ENCODE assay signal across 18 cellular contexts in genomic region chr13:30608364-30608763, GRCh38. TPM values are rescaled to one million over a fixed set of nuclear protein-coding genes. Genes with fewer than 3 reads are reported as not detected.
DNase-seq lines count a peak whose midpoint lies in the region; ATAC-seq and TF ChIP-seq lines count a peak whose summit lies in the region.
"Had no signal": no experiment of that assay in that cellular context is flagged by ENCODE, and none has a peak within 500 bp of the region (broad histone marks: within the 10 kb centered on the region; RNA-seq: fewer than 3 reads in every experiment).

No MANE protein-coding gene starts in this region.

- no peak overlapping the region for H3K23ac ChIP-seq in H9 (ENCODE audit: insufficient read length, low read depth, low read length)

- H3K79me1 ChIP-seq in H9 (ENCODE audit: insufficient read depth, low read depth, low read length, poor library complexity, severe bottlenecking), result no peaks in the 10 kb centered on the region

- no peak overlapping the region for H3K14ac ChIP-seq in H9 (ENCODE audit: insufficient read depth, low read length)

- H2BK20ac ChIP-seq in H9 (ENCODE audit: low read depth, low read length, poor library complexity, severe bottlenecking), result no peak overlapping the region

- H3K4ac ChIP-seq in H9 (ENCODE audit: low read depth, low read length), result no peak overlapping the region

- peak overlapping the region; percentile 65 for H2AFZ ChIP-seq in OCI-LY7 (ENCODE audit: low read length)
- H2AFZ ChIP-seq in H9 (ENCODE audit: low read length), result no peak overlapping the region

- peak overlapping the region; percentile 27 for H3K4me3 Mint-ChIP-seq in activated naive CD8-positive, alpha-beta T cell
- no peak overlapping the region for H3K4me3 Mint-ChIP-seq in activated naive CD8-positive, alpha-beta T cell treated with anti-CD3 and anti-CD28 coated beads for 36 hours
- no peak overlapping the region for H3K4me3 Mint-ChIP-seq in H9
- H3K4me3 Mint-ChIP-seq in activated naive CD4-positive, alpha-beta T cell treated with anti-CD3 and anti-CD28 coated beads, Interleukin-2, amount 10 ng/mL, durations not matched to agents 7 days and 5 days, result no peak overlapping the region
- H3K4me3 Mint-ChIP-seq: activated CD8-positive, alpha-beta memory T cell treated with anti-CD3 and anti-CD28 coated beads, Interleukin-2, amount 10 ng/mL, durations not matched to agents 7 days and 5 days; stimulated activated naive B cell treated with anti-CD40 and anti-IgM and Interleukin-4, amounts not matched to agents 10 μg/mL and 1 μg/mL and 100 μg/mL, for 72 hours had no signal

- no peak overlapping the region for H3K9ac ChIP-seq in H9 (ENCODE audit: extremely low read depth, insufficient read length, low read length)

- TF ChIP-seq CTCF in OCI-LY7 (conservative IDR thresholded peaks at IDR 0.05; ENCODE audit: low read length) (no peak), spleen (IDR thresholded peaks at IDR 0.05 in 8 of 11, conservative IDR thresholded peaks at IDR 0.05 in 3 of 11) (no peak), H9 (conservative IDR thresholded peaks at IDR 0.05) (no peak)

- WGBS in spleen, 5 donors, result 57 to 77% (median 66%) methylated on average over 5 of the region's 5 CpGs
- no CpG with 5 or more reads among the region's 5 CpGs for WGBS in H9 (ENCODE audit: extremely low coverage, insufficient read length, low lambda C conversion rate)

- no TSS peak for BruUV-seq in OCI-LY7 (replicated peaks; lab: Mats Ljungman, UMichigan)

- H3K27ac Mint-ChIP-seq in activated naive CD8-positive, alpha-beta T cell, result peak overlapping the region; percentile 46
- H3K27ac Mint-ChIP-seq in activated naive CD8-positive, alpha-beta T cell treated with anti-CD3 and anti-CD28 coated beads for 36 hours, result no peak overlapping the region
- H3K27ac Mint-ChIP-seq in H9, result 0 out of 7 replicates have a peak overlapping the region, but pooled peaks of 1 of the 3 experiments have one; percentile 12
- H3K27ac Mint-ChIP-seq in activated naive CD4-positive, alpha-beta T cell treated with anti-CD3 and anti-CD28 coated beads, Interleukin-2, amount 10 ng/mL, durations not matched to agents 7 days and 5 days, result no peak overlapping the region
- H3K27ac Mint-ChIP-seq: activated CD8-positive, alpha-beta memory T cell treated with anti-CD3 and anti-CD28 coated beads, Interleukin-2, amount 10 ng/mL, durations not matched to agents 7 days and 5 days; stimulated activated naive B cell treated with anti-CD40 and anti-IgM and Interleukin-4, amounts not matched to agents 10 μg/mL and 1 μg/mL and 100 μg/mL, for 72 hours had no signal

- H2BK15ac ChIP-seq in H9 (ENCODE audit: low read depth, low read length), result no peak overlapping the region

- peak overlapping the region; percentile 60 for H3K4me2 ChIP-seq in OCI-LY7 (ENCODE audit: low read length)
- no peak overlapping the region for H3K4me2 ChIP-seq in H9 (ENCODE audit: insufficient read depth, insufficient read length, low read length)

- H4K91ac ChIP-seq in H9 (ENCODE audit: insufficient read length, low read depth, low read length), result no peak overlapping the region

- H3K4me1 ChIP-seq in OCI-LY7 (ENCODE audit: insufficient read depth, low read length, poor library complexity, severe bottlenecking) (peaks cover 61% of the 10 kb centered on the region), spleen (peaks cover 9 to 59% (median 21%) of the 10 kb centered on the region in 6 donors), H9 (ENCODE audit: insufficient read depth, low read length) (no peaks in the 10 kb centered on the region)
- H3K4me1 ChIP-seq: Caco-2 had no signal

- POLR2A ChIA-PET in OCI-LY7 (lab: Charles Lee), result interaction anchor here (0.7 to 2.6 kb wide), 9 partner anchors 8 to 301 kb away, joined by 3 to 13 read pairs (median 4); partner anchors contain the start of genes ALOX5AP and KATNAL1

- ATAC-seq in left ventricle myocardium superior (peak; percentile 60), GM18511 (IDR thresholded peaks at IDR 0.05; ENCODE audit: unreplicated experiment) (no peak)
- ATAC-seq: PC-3, SK-N-SH treated with all-trans-retinoic acid at 6 μM for 48 hours had no signal

- CTCF ChIA-PET in OCI-LY7 (lab: Charles Lee; ENCODE audit: unreplicated experiment), result interaction anchor here (0.6 to 1.0 kb wide), 2 partner anchors 9 to 164 kb away, joined by 3 to 6 read pairs; no protein-coding TSS in a partner anchor
- CTCF ChIA-PET in activated naive CD4-positive, alpha-beta T cell treated with anti-CD3 and anti-CD28 coated beads, Interleukin-2, amount 10 ng/mL, durations not matched to agents 7 days and 5 days (lab: Charles Lee), result no interaction called here

- no peak overlapping the region for H4K5ac ChIP-seq in H9 (ENCODE audit: insufficient read length, low read depth, low read length)

- H2BK12ac ChIP-seq in H9 (ENCODE audit: insufficient read length, low read depth, low read length), result no peak overlapping the region

- intact Hi-C loops in OCI-LY7 (cut with micrococcal nuclease; ENCODE audit: unreplicated experiment) (no loop called here), left ventricle myocardium superior (cut with micrococcal nuclease) (no loop called here), spleen (cut with DNase I; ENCODE audit: low total_unique reads) (no loop called here)

- TF ChIP-seq POLR2A in spleen (IDR thresholded peaks at IDR 0.05), result no peak

- no peaks in the 10 kb centered on the region for H3K27me3 ChIP-seq in spleen (replicated peaks in 1 of 7)
- H3K27me3 ChIP-seq in H9 (ENCODE audit: insufficient read depth, low read length), result no peaks in the 10 kb centered on the region

- no peaks in the 10 kb centered on the region for H3K9me3 ChIP-seq in OCI-LY7 (ENCODE audit: low read length)
- H3K9me3 ChIP-seq in spleen, result no peaks in the 10 kb centered on the region
- no peaks in the 10 kb centered on the region for H3K9me3 ChIP-seq in H9 (ENCODE audit: control insufficient read depth, low read depth, low read length)
- H3K9me3 ChIP-seq: Caco-2 had no signal

- H3K4me1 Mint-ChIP-seq in activated naive CD8-positive, alpha-beta T cell (ENCODE audit: low read depth), result peaks cover 36% of the 10 kb centered on the region
- peaks cover 26% of the 10 kb centered on the region for H3K4me1 Mint-ChIP-seq in activated naive CD8-positive, alpha-beta T cell treated with anti-CD3 and anti-CD28 coated beads for 36 hours
- peaks cover 10 to 12% of the 10 kb centered on the region in 2 experiments for H3K4me1 Mint-ChIP-seq in H9
- peaks cover 23% of the 10 kb centered on the region for H3K4me1 Mint-ChIP-seq in activated naive CD4-positive, alpha-beta T cell treated with anti-CD3 and anti-CD28 coated beads, Interleukin-2, amount 10 ng/mL, durations not matched to agents 7 days and 5 days

- H3K36me3 Mint-ChIP-seq in activated naive CD8-positive, alpha-beta T cell, result peaks cover 5% of the 10 kb centered on the region
- H3K36me3 Mint-ChIP-seq in activated naive CD8-positive, alpha-beta T cell treated with anti-CD3 and anti-CD28 coated beads for 36 hours, result peaks cover 10% of the 10 kb centered on the region
- peaks cover 0 to 2% (median 0%) of the 10 kb centered on the region in 3 experiments; a peak in 1 of 7 replicates for H3K36me3 Mint-ChIP-seq in H9 (ENCODE audit: insufficient read depth in 1 of 3, low read depth in 3 of 3)
- peaks cover 4% of the 10 kb centered on the region for H3K36me3 Mint-ChIP-seq in activated naive CD4-positive, alpha-beta T cell treated with anti-CD3 and anti-CD28 coated beads, Interleukin-2, amount 10 ng/mL, durations not matched to agents 7 days and 5 days

- DNase-seq in activated naive CD8-positive, alpha-beta T cell treated with anti-CD3 and anti-CD28 coated beads for 36 hours, result no peak
- DNase-seq in OCI-LY7 (ENCODE audit: low spot score), result no peak
- no peak for DNase-seq in left ventricle myocardium superior
- no peak for DNase-seq in spleen
- DNase-seq in H9, result no peak
- DNase-seq in activated naive CD4-positive, alpha-beta T cell treated with anti-CD3 and anti-CD28 coated beads, Interleukin-2, amount 10 ng/mL, durations not matched to agents 7 days and 5 days, result no peak
- DNase-seq: Caco-2, caudate nucleus, GOT3, kidney, NCI-H1417 treated with DMSO at 0.1 percent for 48 hours, PC-3 had no signal

- no peak overlapping the region for H3K56ac ChIP-seq in H9 (ENCODE audit: insufficient read length, low read depth, low read length)

- H4K8ac ChIP-seq in H9 (replicated peaks; ENCODE audit: insufficient read length, low read depth, low read length), result no peak overlapping the region

- H3K27ac ChIP-seq in OCI-LY7 (ENCODE audit: low read depth, low read length, poor library complexity, severe bottlenecking), result peak overlapping the region; percentile 34
- H3K27ac ChIP-seq in spleen, result peak overlapping the region in 7 of 8 donors; percentile 3 to 79 (median 50)
- H3K27ac ChIP-seq in H9 (ENCODE audit: insufficient read length, low read depth, low read length), result no peak overlapping the region
- H3K27ac ChIP-seq: VCaP had no signal

- peaks cover 11% of the 10 kb centered on the region; the same call in 1 of the 2 replicates for H3K79me2 ChIP-seq in OCI-LY7 (ENCODE audit: insufficient read depth, low read depth, low read length)
- H3K79me2 ChIP-seq in H9 (ENCODE audit: insufficient read depth, low read length), result no peaks in the 10 kb centered on the region

- H3K4me3 ChIP-seq in OCI-LY7 (ENCODE audit: low read depth, low read length, poor library complexity, severe bottlenecking), result peak overlapping the region; percentile 20
- H3K4me3 ChIP-seq in spleen, result no peak overlapping the region

- no peak overlapping the region for H2AK5ac ChIP-seq in H9 (ENCODE audit: insufficient read length, low read length)

- no peak overlapping the region for H2BK5ac ChIP-seq in H9 (ENCODE audit: insufficient read length, low read length)

- no peaks in the 10 kb centered on the region for H3K9me3 Mint-ChIP-seq in activated naive CD8-positive, alpha-beta T cell (ENCODE audit: low read depth)
- H3K9me3 Mint-ChIP-seq in activated naive CD8-positive, alpha-beta T cell treated with anti-CD3 and anti-CD28 coated beads for 36 hours, result no peaks in the 10 kb centered on the region
- H3K9me3 Mint-ChIP-seq in H9, result no peaks in the 10 kb centered on the region
- H3K9me3 Mint-ChIP-seq in activated naive CD4-positive, alpha-beta T cell treated with anti-CD3 and anti-CD28 coated beads, Interleukin-2, amount 10 ng/mL, durations not matched to agents 7 days and 5 days, result no peaks in the 10 kb centered on the region

- no peaks in the 10 kb centered on the region for H3K36me3 ChIP-seq in OCI-LY7 (ENCODE audit: insufficient read depth, low read length)
- H3K36me3 ChIP-seq in spleen, result no peaks in the 10 kb centered on the region

- H3K23me2 ChIP-seq in H9 (ENCODE audit: insufficient read length, low read depth, low read length, poor library complexity, severe bottlenecking), result no peaks in the 10 kb centered on the region

- H4K20me1 ChIP-seq in OCI-LY7 (ENCODE audit: insufficient read depth, low read length), result no peaks in the 10 kb centered on the region
- no peaks in the 10 kb centered on the region for H4K20me1 ChIP-seq in H9 (ENCODE audit: control insufficient read depth, insufficient read depth, insufficient read length)

- H3K27me3 Mint-ChIP-seq in activated naive CD8-positive, alpha-beta T cell, result no peaks in the 10 kb centered on the region
- H3K27me3 Mint-ChIP-seq in activated naive CD8-positive, alpha-beta T cell treated with anti-CD3 and anti-CD28 coated beads for 36 hours, result no peaks in the 10 kb centered on the region
- no peaks in the 10 kb centered on the region for H3K27me3 Mint-ChIP-seq in H9 (ENCODE audit: low read depth)
- H3K27me3 Mint-ChIP-seq in activated naive CD4-positive, alpha-beta T cell treated with anti-CD3 and anti-CD28 coated beads, Interleukin-2, amount 10 ng/mL, durations not matched to agents 7 days and 5 days, result peaks cover 7% of the 10 kb centered on the region
- H3K27me3 Mint-ChIP-seq: stimulated activated naive B cell treated with anti-CD40 and anti-IgM and Interleukin-4, amounts not matched to agents 10 μg/mL and 1 μg/mL and 100 μg/mL, for 72 hours had no signal

- no peak overlapping the region for H2BK120ac ChIP-seq in H9 (ENCODE audit: low read depth, low read length, poor library complexity, severe bottlenecking)

- no peak overlapping the region for H3K18ac ChIP-seq in H9 (ENCODE audit: insufficient read length, low read depth, low read length)

- H3T11ph ChIP-seq in H9 (ENCODE audit: low read length), result no peak overlapping the region

- no peaks in the 10 kb centered on the region for H3K9me2 ChIP-seq in OCI-LY7 (ENCODE audit: insufficient read depth, low read length)

RNA-seq across cellular contexts. Expression of gene USPL1, which starts 9.4 kb away (rescaled TPM):
- total RNA-seq in activated naive CD8-positive, alpha-beta T cell treated with anti-CD3 and anti-CD28 coated beads for 36 hours, result 10 to 100 TPM; 13.6 to 15.3 TPM
- total RNA-seq in OCI-LY7 (2014; rRNA removed; shearing (Covaris generic)), result 19.2 and 21.1 TPM in 2 replicates
- 21.9 and 23.2 TPM in 2 replicates for total RNA-seq in OCI-LY7 (2022)
- total RNA-seq in left ventricle myocardium superior, result 10.5 TPM
- 10 to 100 TPM; 21.0 to 42.2 (median 27.9) TPM for total RNA-seq in spleen
- polyA plus RNA-seq in spleen, result 10 to 100 TPM; 11.7 to 15.2 (median 15.1) TPM
- total RNA-seq in H9 (2021), result 17.6 and 17.9 TPM in 2 replicates
